In genomic region chr17:40727447-40728231, GRCh38 we compare ENCODE assay signal across 2 cellular contexts.
TF ChIP-seq lines count a peak whose summit lies in the region.

No MANE protein-coding gene starts in this region.

TF ChIP-seq in GM12878, 131 proteins besides CTCF, POLR2A, EP300 and RAD21:
- TF ChIP-seq IKZF1 (conservative IDR thresholded peaks at IDR 0.05) (peak; percentile 74), CREM (IDR thresholded peaks at IDR 0.05; ENCODE audit: low read depth) (peak; percentile 67), BCL11A (IDR thresholded peaks at IDR 0.05; ENCODE audit: low read depth, low read length) (0 out of 2 replicates have a peak, but pooled peaks have one; percentile 12), CBX5 (IDR thresholded peaks at IDR 0.05; ENCODE audit: low read depth) (no peak), NBN (IDR thresholded peaks at IDR 0.05) (0 out of 2 replicates have a peak, but pooled peaks have one; percentile 17), CREB1 (IDR thresholded peaks at IDR 0.05; ENCODE audit: low read depth) (peak; percentile 72), YBX1 (IDR thresholded peaks at IDR 0.05) (no peak), RELB (IDR thresholded peaks at IDR 0.05; ENCODE audit: low read depth) (peak; percentile 69), RUNX3 (IDR thresholded peaks at IDR 0.05; ENCODE audit: low read length) (peak; percentile 79), YY1 (IDR thresholded peaks at IDR 0.05; ENCODE audit: low read depth, low read length) (peak; percentile 84), ATF7 (IDR thresholded peaks at IDR 0.05; ENCODE audit: low read depth) (0 out of 2 replicates have a peak, but pooled peaks have one; percentile 33), CUX1 (IDR thresholded peaks at IDR 0.05; ENCODE audit: insufficient replicate concordance, low read depth, low read length) (no peak), ATF2 (IDR thresholded peaks at IDR 0.05; ENCODE audit: low read length) (peak; percentile 20; the same call in 1 of the 2 replicates), NFIC (IDR thresholded peaks at IDR 0.05; ENCODE audit: low read depth, low read length) (peak; percentile 40), IKZF2 (IDR thresholded peaks at IDR 0.05) (peak; percentile 71 to 80), ETV6 (conservative IDR thresholded peaks at IDR 0.05 in 1 of 2, IDR thresholded peaks at IDR 0.05 in 1 of 2; ENCODE audit: borderline replicate concordance in 1 of 2, low read depth in 1 of 2) (peak in 1 of 2 experiments; percentile 66; a peak in 2 of 4 replicates), DPF2 (IDR thresholded peaks at IDR 0.05) (peak; percentile 60), CHD2 (IDR thresholded peaks at IDR 0.05; ENCODE audit: borderline replicate concordance, low read depth, low read length) (no peak), KLF5 (IDR thresholded peaks at IDR 0.05; ENCODE audit: partially characterized antibody) (no peak), MTA2 (IDR thresholded peaks at IDR 0.05; ENCODE audit: low read depth) (peak; percentile 34; the same call in 1 of the 2 replicates), BMI1 (IDR thresholded peaks at IDR 0.05; ENCODE audit: borderline replicate concordance) (0 out of 2 replicates have a peak, but pooled peaks have one; percentile 32), NFYA (IDR thresholded peaks at IDR 0.05; ENCODE audit: borderline replicate concordance, low read depth, low read length) (no peak), MEF2A (IDR thresholded peaks at IDR 0.05; ENCODE audit: insufficient read depth, low read depth, low read length) (no peak)

TF ChIP-seq in WTC11, 78 proteins besides CTCF, POLR2A, EP300 and RAD21:
- TF ChIP-seq IRF2 (CRISPR knock-in tag; IDR thresholded peaks at IDR 0.05; ENCODE audit: borderline replicate concordance, low read depth): no peak
- TF ChIP-seq ZBTB21 (CRISPR knock-in tag; IDR thresholded peaks at IDR 0.05; ENCODE audit: borderline replicate concordance): no peak
